Comparison of ENCODE assay signal across 16 cellular contexts in genomic region chr7:139658919-139659675, GRCh38.
DNase-seq lines count a peak whose midpoint lies in the region; ATAC-seq, FAIRE-seq and TF ChIP-seq lines count a peak whose summit lies in the region.
"Had no signal": no experiment of that assay in that cellular context is flagged by ENCODE, and none has a peak within 500 bp of the region (broad histone marks: within the 10 kb centered on the region; RNA-seq: fewer than 3 reads in every experiment).

No MANE protein-coding gene starts in this region.

- no peak overlapping the region for H2AFZ ChIP-seq in HepG2 (ENCODE audit: low read length)

- no peak for TF ChIP-seq EP300 in Ishikawa (IDR thresholded peaks at IDR 0.05; ENCODE audit: borderline replicate concordance)
- peak in 1 of 2 experiments; percentile 68; a peak in 2 of 4 replicates for TF ChIP-seq EP300 in HepG2 (IDR thresholded peaks at IDR 0.05; ENCODE audit: low read depth in 2 of 2, low read length in 2 of 2)
- TF ChIP-seq EP300 in HepG2 (CRISPR knock-in tag; IDR thresholded peaks at IDR 0.05; ENCODE audit: borderline replicate concordance): no peak

- H3K9ac ChIP-seq in HepG2 (ENCODE audit: insufficient read depth, low read depth, low read length): peak overlapping the region; percentile 48

- peaks cover 4 to 18% of the 10 kb centered on the region in 2 experiments for H3K36me3 ChIP-seq in HepG2 (replicated peaks in 1 of 2; ENCODE audit: control insufficient read depth in 1 of 2, insufficient read depth in 2 of 2, low read length in 2 of 2)

- H3K27me3 ChIP-seq in HepG2 (ENCODE audit: control insufficient read depth in 1 of 2, insufficient read depth in 2 of 2, low read length in 2 of 2): no peaks in the 10 kb centered on the region
- H3K27me3 ChIP-seq: left lung had no signal

- peak; percentile 84 for ATAC-seq in HepG2
- no peak for ATAC-seq in GM21825 (IDR thresholded peaks at IDR 0.05; ENCODE audit: unreplicated experiment)
- ATAC-seq: activated CD8-positive, alpha-beta memory T cell treated with anti-CD3 and anti-CD28 coated beads, Interleukin-2, amount 10 ng/mL, durations not matched to agents 7 days and 5 days had no signal

- DNase-seq in caudate nucleus (lab: John Stamatoyannopoulos, UW) (peak in 40 of 61 donors; percentile 20 to 71 (median 38)), HepG2 (ENCODE audit: low spot score) (peak; percentile 91), pons (ENCODE audit: low spot score) (peak; percentile 88), NCI-H1105 treated with DMSO at 0.1 percent for 48 hours (lab: John Stamatoyannopoulos, UW) (no peak), NK-92 (lab: John Stamatoyannopoulos, UW; ENCODE audit: unreplicated experiment) (no peak)
- DNase-seq in stimulated activated CD4-positive, alpha-beta T cell treated with anti-CD3 and anti-CD28 coated beads, Interleukin-1b, Interleukin-23, amount 100 ng/mL, for 48 hours: no peak
- DNase-seq: activated CD8-positive, alpha-beta memory T cell treated with anti-CD3 and anti-CD28 coated beads, Interleukin-2, amount 10 ng/mL, durations not matched to agents 7 days and 5 days; activated naive CD4-positive, alpha-beta T cell treated with anti-CD3 and anti-CD28 coated beads for 36 hours; DND-41; KBM-7; left lung; NCI-H146; SHP77 treated with DMSO at 0.1 percent for 48 hours had no signal

- POLR2A ChIA-PET in HepG2 (lab: Yijun Ruan, JAX): interaction anchor here (1.0 to 1.3 kb wide), 5 partner anchors 8 to 82 kb away, joined by 3 to 9 read pairs (median 4); no protein-coding TSS in a partner anchor

- no peaks in the 10 kb centered on the region for H3K9me3 ChIP-seq in HepG2 (ENCODE audit: low read length)
- H3K9me3 ChIP-seq: left lung had no signal

- H4K20me1 ChIP-seq in HepG2 (ENCODE audit: insufficient read depth, low read length): no peaks in the 10 kb centered on the region

- no peak for TF ChIP-seq RAD21 in Ishikawa (IDR thresholded peaks at IDR 0.05; ENCODE audit: low read depth)
- no peak for TF ChIP-seq RAD21 in HepG2 (CRISPR knock-in tag; IDR thresholded peaks at IDR 0.05)

- peaks cover 12% of the 10 kb centered on the region for H3K79me2 ChIP-seq in HepG2 (ENCODE audit: insufficient read depth, low read length)

- intact Hi-C loops in HepG2 (cut with micrococcal nuclease; ENCODE audit: unreplicated experiment): loop anchor here (1.0 to 10.0 kb wide), 2 partner anchors 16 to 86 kb away; no protein-coding TSS in a partner anchor

- H3K4me1 ChIP-seq in HepG2 (ENCODE audit: insufficient read depth, low read length): peaks cover 87% of the 10 kb centered on the region

- peak overlapping the region; percentile 74 for H3K4me2 ChIP-seq in HepG2 (ENCODE audit: low read depth, low read length)

- peak; percentile 22 to 31; a peak in 1 of 4 replicates for TF ChIP-seq POLR2A in HepG2 (IDR thresholded peaks at IDR 0.05; ENCODE audit: insufficient read depth in 1 of 2, low read depth in 2 of 2, low read length in 2 of 2)

- TF ChIP-seq CTCF in HepG2 (CRISPR knock-in tag; IDR thresholded peaks at IDR 0.05): no peak

- CTCF ChIA-PET in HepG2 (lab: Yijun Ruan, JAX; ENCODE audit: low intra/inter-chr PET ratio, low total read pairs): no interaction called here

- H3K27ac ChIP-seq in caudate nucleus (ENCODE audit: low read depth, low read length) (peak overlapping the region; percentile 89), HepG2 (ENCODE audit: extremely low read length, insufficient read depth, low read length) (peak overlapping the region; percentile 84)

- BruUV-seq in HepG2 (replicated peaks; lab: Mats Ljungman, UMichigan): no TSS peak

- WGBS in HepG2 (ENCODE audit: low lambda C conversion rate): 15% methylated on average over 11 of the region's 14 CpGs

- FAIRE-seq in HepG2 (lab: Jason Lieb, UNC): peak; percentile 83
- FAIRE-seq: frontal cortex had no signal

- in situ Hi-C loops in HepG2 (cut with HindIII; ENCODE audit: extremely low pct_ligation_motif_present, low pct_unique_long_range_greater_than_20kb): no loop called here

- peak overlapping the region in 1 of 3 experiments; percentile 49; a peak in 2 of 6 replicates for H3K4me3 ChIP-seq in HepG2 (replicated peaks in 1 of 3; ENCODE audit: insufficient read depth in 1 of 3, low read depth in 2 of 3, low read length in 3 of 3)
- H3K4me3 ChIP-seq: left lung had no signal

TF ChIP-seq in Ishikawa, 13 proteins besides CTCF, POLR2A, EP300 and RAD21:
- TF ChIP-seq MAX (IDR thresholded peaks at IDR 0.05) (0 out of 2 replicates have a peak, but pooled peaks have one; percentile 32), CREB1 (IDR thresholded peaks at IDR 0.05; ENCODE audit: low read depth) (no peak)

TF ChIP-seq in HepG2, 621 proteins besides CTCF, POLR2A, EP300 and RAD21 (continues in another document):
- TF ChIP-seq, protein P1, sequence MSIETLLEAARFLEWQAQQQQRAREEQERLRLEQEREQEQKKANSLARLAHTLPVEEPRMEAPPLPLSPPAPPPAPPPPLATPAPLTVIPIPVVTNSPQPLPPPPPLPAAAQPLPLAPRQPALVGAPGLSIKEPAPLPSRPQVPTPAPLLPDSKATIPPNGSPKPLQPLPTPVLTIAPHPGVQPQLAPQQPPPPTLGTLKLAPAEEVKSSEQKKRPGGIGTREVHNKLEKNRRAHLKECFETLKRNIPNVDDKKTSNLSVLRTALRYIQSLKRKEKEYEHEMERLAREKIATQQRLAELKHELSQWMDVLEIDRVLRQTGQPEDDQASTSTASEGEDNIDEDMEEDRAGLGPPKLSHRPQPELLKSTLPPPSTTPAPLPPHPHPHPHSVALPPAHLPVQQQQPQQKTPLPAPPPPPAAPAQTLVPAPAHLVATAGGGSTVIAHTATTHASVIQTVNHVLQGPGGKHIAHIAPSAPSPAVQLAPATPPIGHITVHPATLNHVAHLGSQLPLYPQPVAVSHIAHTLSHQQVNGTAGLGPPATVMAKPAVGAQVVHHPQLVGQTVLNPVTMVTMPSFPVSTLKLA (IDR thresholded peaks at IDR 0.05): no peak
- TF ChIP-seq ZNF296 (CRISPR knock-in tag; conservative IDR thresholded peaks at IDR 0.05): no peak
- TF ChIP-seq LRRFIP1 (CRISPR knock-in tag; conservative IDR thresholded peaks at IDR 0.05): no peak
- 0 out of 2 replicates have a peak, but pooled peaks have one; percentile 14 for TF ChIP-seq ATF1 (CRISPR knock-in tag; IDR thresholded peaks at IDR 0.05)
- TF ChIP-seq, protein P2, sequence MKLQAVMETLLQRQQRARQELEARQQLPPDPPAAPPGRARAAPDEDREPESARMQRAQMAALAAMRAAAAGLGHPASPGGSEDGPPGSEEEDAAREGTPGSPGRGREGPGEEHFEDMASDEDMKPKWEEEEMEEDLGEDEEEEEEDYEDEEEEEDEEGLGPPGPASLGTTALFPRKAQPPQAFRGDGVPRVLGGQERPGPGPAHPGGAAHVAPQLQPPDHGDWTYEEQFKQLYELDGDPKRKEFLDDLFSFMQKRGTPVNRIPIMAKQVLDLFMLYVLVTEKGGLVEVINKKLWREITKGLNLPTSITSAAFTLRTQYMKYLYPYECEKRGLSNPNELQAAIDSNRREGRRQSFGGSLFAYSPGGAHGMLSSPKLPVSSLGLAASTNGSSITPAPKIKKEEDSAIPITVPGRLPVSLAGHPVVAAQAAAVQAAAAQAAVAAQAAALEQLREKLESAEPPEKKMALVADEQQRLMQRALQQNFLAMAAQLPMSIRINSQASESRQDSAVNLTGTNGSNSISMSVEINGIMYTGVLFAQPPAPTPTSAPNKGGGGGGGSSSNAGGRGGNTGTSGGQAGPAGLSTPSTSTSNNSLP (IDR thresholded peaks at IDR 0.05; ENCODE audit: low read depth, low read length): no peak
- no peak for TF ChIP-seq ZNF256 (CRISPR knock-in tag; conservative IDR thresholded peaks at IDR 0.05)
- TF ChIP-seq, protein P3, sequence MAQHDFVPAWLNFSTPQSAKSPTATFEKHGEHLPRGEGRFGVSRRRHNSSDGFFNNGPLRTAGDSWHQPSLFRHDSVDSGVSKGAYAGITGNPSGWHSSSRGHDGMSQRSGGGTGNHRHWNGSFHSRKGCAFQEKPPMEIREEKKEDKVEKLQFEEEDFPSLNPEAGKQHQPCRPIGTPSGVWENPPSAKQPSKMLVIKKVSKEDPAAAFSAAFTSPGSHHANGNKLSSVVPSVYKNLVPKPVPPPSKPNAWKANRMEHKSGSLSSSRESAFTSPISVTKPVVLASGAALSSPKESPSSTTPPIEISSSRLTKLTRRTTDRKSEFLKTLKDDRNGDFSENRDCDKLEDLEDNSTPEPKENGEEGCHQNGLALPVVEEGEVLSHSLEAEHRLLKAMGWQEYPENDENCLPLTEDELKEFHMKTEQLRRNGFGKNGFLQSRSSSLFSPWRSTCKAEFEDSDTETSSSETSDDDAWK (CRISPR knock-in tag; IDR thresholded peaks at IDR 0.05): no peak
- no peak for TF ChIP-seq POLR2AphosphoS2 (IDR thresholded peaks at IDR 0.05; ENCODE audit: low read depth, low read length)
- TF ChIP-seq MLLT10 (CRISPR knock-in tag; IDR thresholded peaks at IDR 0.05): no peak
- no peak for TF ChIP-seq ZFAT (CRISPR knock-in tag; conservative IDR thresholded peaks at IDR 0.05)

Comparison
In these comparisons a context has a peak if more than half of its experiments do, and no peak if none do; other contexts are left out.
1. DNase-seq: peak in caudate nucleus (40 of 61), HepG2 (single experiment) and pons (single experiment); none in stimulated activated CD4-positive, alpha-beta T cell treated with anti-CD3 and anti-CD28 coated beads, Interleukin-1b, Interleukin-23, amount 100 ng/mL, for 48 hours (single experiment), NCI-H1105 treated with DMSO at 0.1 percent for 48 hours (single experiment) and NK-92 (single experiment).